In genomic region chr3:112514527-112515128, GRCh38 we compare ENCODE assay signal across 9 cellular contexts. TPM values are rescaled to one million over a fixed set of nuclear protein-coding genes. Genes with fewer than 3 reads are reported as not detected.
DNase-seq lines count a peak whose midpoint lies in the region; ATAC-seq and TF ChIP-seq lines count a peak whose summit lies in the region.
"Had no signal": no experiment of that assay in that cellular context is flagged by ENCODE, and none has a peak within 500 bp of the region (broad histone marks: within the 10 kb centered on the region; RNA-seq: fewer than 3 reads in every experiment).

No MANE protein-coding gene starts in this region.

- no peaks in the 10 kb centered on the region for H3K36me3 ChIP-seq in smooth muscle cell (ENCODE audit: low read depth)
- H3K36me3 ChIP-seq in naive thymus-derived CD4-positive, alpha-beta T cell (ENCODE audit: control insufficient read depth in 2 of 3, insufficient read depth in 3 of 3, low read length in 3 of 3), result no peaks in the 10 kb centered on the region
- H3K36me3 ChIP-seq: lower lobe of right lung had no signal

- DNase-seq in choroid plexus epithelial cell (ENCODE audit: low read depth) (peak; percentile 70), NCI-H510A (lab: John Stamatoyannopoulos, UW) (no peak), smooth muscle cell (lab: John Stamatoyannopoulos, UW; ENCODE audit: unreplicated experiment) (no peak), NCI-H2107 treated with DMSO at 0.1 percent for 48 hours (lab: John Stamatoyannopoulos, UW; ENCODE audit: unreplicated experiment) (no peak)
- DNase-seq in naive thymus-derived CD4-positive, alpha-beta T cell, result no peak
- DNase-seq: lower lobe of right lung had no signal

- peaks cover 0 to 16% (median 2%) of the 10 kb centered on the region in 11 donors for H3K9me3 Mint-ChIP-seq in naive thymus-derived CD4-positive, alpha-beta T cell

- H3K27me3 Mint-ChIP-seq in naive thymus-derived CD4-positive, alpha-beta T cell, result no peaks in the 10 kb centered on the region

- H3K4me3 ChIP-seq in choroid plexus epithelial cell (ENCODE audit: low read depth, low read length), result no peak overlapping the region
- no peak overlapping the region for H3K4me3 ChIP-seq in smooth muscle cell
- no peak overlapping the region for H3K4me3 ChIP-seq in naive thymus-derived CD4-positive, alpha-beta T cell (ENCODE audit: low read length)
- H3K4me3 ChIP-seq: lower lobe of right lung had no signal

- H3K4me1 ChIP-seq in smooth muscle cell (ENCODE audit: low read depth), result no peaks in the 10 kb centered on the region
- H3K4me1 ChIP-seq in naive thymus-derived CD4-positive, alpha-beta T cell (ENCODE audit: control insufficient read depth in 2 of 2, insufficient read depth in 2 of 2, low read length in 2 of 2), result peaks cover 0 to 3% of the 10 kb centered on the region in 2 donors

- peaks cover 3 to 19% (median 6%) of the 10 kb centered on the region in 5 donors for H3K36me3 Mint-ChIP-seq in naive thymus-derived CD4-positive, alpha-beta T cell

- POLR2A ChIA-PET in naive thymus-derived CD4-positive, alpha-beta T cell (lab: Charles Lee), result interaction anchor here (0.7 to 1.2 kb wide), 2 partner anchors 182 to 214 kb away, joined by 3 read pairs; partner anchors contain the start of gene CD200

- H2AFZ ChIP-seq in smooth muscle cell (ENCODE audit: low read depth), result no peak overlapping the region

- intact Hi-C loops in naive thymus-derived CD4-positive, alpha-beta T cell (cut with micrococcal nuclease), result loop anchor here (2.0 to 5.0 kb wide), 2 partner anchors 16 to 72 kb away; partner anchors contain the start of gene BTLA (in 1 of the 2)

- H3K9ac ChIP-seq in smooth muscle cell (ENCODE audit: low read depth), result no peak overlapping the region

- ATAC-seq in GM18511 (IDR thresholded peaks at IDR 0.05; ENCODE audit: unreplicated experiment) (peak; percentile 100), GM21423 (IDR thresholded peaks at IDR 0.05; ENCODE audit: unreplicated experiment) (peak; percentile 99), HG03280 (IDR thresholded peaks at IDR 0.05; ENCODE audit: unreplicated experiment) (peak; percentile 100)
- ATAC-seq in naive thymus-derived CD4-positive, alpha-beta T cell, result no peak

- H4K20me1 ChIP-seq in smooth muscle cell (ENCODE audit: low read depth), result no peaks in the 10 kb centered on the region

- 80% methylated on average over 2 of the region's 2 CpGs for WGBS in smooth muscle cell (ENCODE audit: low lambda C conversion rate)

- H3K27ac Mint-ChIP-seq in naive thymus-derived CD4-positive, alpha-beta T cell, result peak overlapping the region in 1 of 9 donors; percentile 49

- H3K4me1 Mint-ChIP-seq in naive thymus-derived CD4-positive, alpha-beta T cell, result peaks cover 4 to 28% (median 25%) of the 10 kb centered on the region in 7 donors

- no peaks in the 10 kb centered on the region for H3K79me2 ChIP-seq in smooth muscle cell (ENCODE audit: low read depth)

- H3K4me3 Mint-ChIP-seq in naive thymus-derived CD4-positive, alpha-beta T cell, result peak overlapping the region in 1 of 10 donors; percentile 23

- no peaks in the 10 kb centered on the region for H3F3A ChIP-seq in smooth muscle cell (ENCODE audit: low read depth)

- H3K4me2 ChIP-seq in smooth muscle cell, result no peak overlapping the region

- no peaks in the 10 kb centered on the region for H3K27me3 ChIP-seq in smooth muscle cell (ENCODE audit: low read depth)
- no peaks in the 10 kb centered on the region for H3K27me3 ChIP-seq in naive thymus-derived CD4-positive, alpha-beta T cell (ENCODE audit: control insufficient read depth in 2 of 2, insufficient read depth in 2 of 2, low read length in 2 of 2)

- TF ChIP-seq CTCF in choroid plexus epithelial cell (conservative IDR thresholded peaks at IDR 0.05; ENCODE audit: low read depth, low read length) (no peak), smooth muscle cell (IDR thresholded peaks at IDR 0.05; ENCODE audit: borderline replicate concordance, insufficient read depth, poor library complexity, severe bottlenecking) (no peak)

- CTCF ChIA-PET in naive thymus-derived CD4-positive, alpha-beta T cell (lab: Charles Lee), result interaction anchor here (0.8 to 1.5 kb wide), 4 partner anchors 184 to 408 kb away, joined by 3 to 4 read pairs (median 3); no protein-coding TSS in a partner anchor

- H3K27ac ChIP-seq in smooth muscle cell (ENCODE audit: low read depth), result no peak overlapping the region
- H3K27ac ChIP-seq in naive thymus-derived CD4-positive, alpha-beta T cell (ENCODE audit: low read depth, low read length), result no peak overlapping the region
- H3K27ac ChIP-seq: lower lobe of right lung had no signal

- peaks cover 6% of the 10 kb centered on the region for H3K9me3 ChIP-seq in smooth muscle cell (replicated peaks; ENCODE audit: low read depth)
- no peaks in the 10 kb centered on the region for H3K9me3 ChIP-seq in naive thymus-derived CD4-positive, alpha-beta T cell (ENCODE audit: control insufficient read depth in 2 of 3, low read length in 3 of 3)
- H3K9me3 ChIP-seq: lower lobe of right lung had no signal

RNA-seq across cellular contexts. Expression of gene BTLA, which starts 15.4 kb away (rescaled TPM):
- total RNA-seq in smooth muscle cell, result 0.13 TPM in 1 of 2 replicates, not detected in the other
- polyA plus RNA-seq in smooth muscle cell, result not detected in 2 replicates
- 10 to 100 TPM; 15.6 to 29.5 (median 26.1) TPM for total RNA-seq in naive thymus-derived CD4-positive, alpha-beta T cell
- polyA plus RNA-seq in naive thymus-derived CD4-positive, alpha-beta T cell, result 10 to 100 TPM; 13.3 to 18.5 TPM

RNA-seq across cellular contexts. Expression of gene ATG3, which starts 47.1 kb away (rescaled TPM):
- total RNA-seq in smooth muscle cell, result 32.5 and 35.7 TPM in 2 replicates
- polyA plus RNA-seq in smooth muscle cell, result 49.1 and 57.8 TPM in 2 replicates
- 10 to 100 TPM; 35.1 to 65.8 (median 50.3) TPM for total RNA-seq in naive thymus-derived CD4-positive, alpha-beta T cell
- polyA plus RNA-seq in naive thymus-derived CD4-positive, alpha-beta T cell, result 10 to 100 TPM; 70.9 to 75.8 TPM

RNA-seq across cellular contexts. Expression of gene SLC35A5, which starts 47.2 kb away (rescaled TPM):
- total RNA-seq in smooth muscle cell, result 28.0 and 29.1 TPM in 2 replicates
- 18.1 and 18.8 TPM in 2 replicates for polyA plus RNA-seq in smooth muscle cell
- 10 to 100 TPM; 10.4 to 24.6 (median 20.8) TPM for total RNA-seq in naive thymus-derived CD4-positive, alpha-beta T cell
- 10 to 100 TPM; 16.3 to 17.3 TPM for polyA plus RNA-seq in naive thymus-derived CD4-positive, alpha-beta T cell

Comparison
In these comparisons a context has a peak if more than half of its experiments do, and no peak if none do; other contexts are left out.
1. RNA of gene BTLA, which starts 15.4 kb away (total RNA-seq): 15.6 to 29.5 TPM in naive thymus-derived CD4-positive, alpha-beta T cell; 0.13 TPM in smooth muscle cell; every median in the first group is over 10 times any median in the second.